In the genomic region with DNA sequence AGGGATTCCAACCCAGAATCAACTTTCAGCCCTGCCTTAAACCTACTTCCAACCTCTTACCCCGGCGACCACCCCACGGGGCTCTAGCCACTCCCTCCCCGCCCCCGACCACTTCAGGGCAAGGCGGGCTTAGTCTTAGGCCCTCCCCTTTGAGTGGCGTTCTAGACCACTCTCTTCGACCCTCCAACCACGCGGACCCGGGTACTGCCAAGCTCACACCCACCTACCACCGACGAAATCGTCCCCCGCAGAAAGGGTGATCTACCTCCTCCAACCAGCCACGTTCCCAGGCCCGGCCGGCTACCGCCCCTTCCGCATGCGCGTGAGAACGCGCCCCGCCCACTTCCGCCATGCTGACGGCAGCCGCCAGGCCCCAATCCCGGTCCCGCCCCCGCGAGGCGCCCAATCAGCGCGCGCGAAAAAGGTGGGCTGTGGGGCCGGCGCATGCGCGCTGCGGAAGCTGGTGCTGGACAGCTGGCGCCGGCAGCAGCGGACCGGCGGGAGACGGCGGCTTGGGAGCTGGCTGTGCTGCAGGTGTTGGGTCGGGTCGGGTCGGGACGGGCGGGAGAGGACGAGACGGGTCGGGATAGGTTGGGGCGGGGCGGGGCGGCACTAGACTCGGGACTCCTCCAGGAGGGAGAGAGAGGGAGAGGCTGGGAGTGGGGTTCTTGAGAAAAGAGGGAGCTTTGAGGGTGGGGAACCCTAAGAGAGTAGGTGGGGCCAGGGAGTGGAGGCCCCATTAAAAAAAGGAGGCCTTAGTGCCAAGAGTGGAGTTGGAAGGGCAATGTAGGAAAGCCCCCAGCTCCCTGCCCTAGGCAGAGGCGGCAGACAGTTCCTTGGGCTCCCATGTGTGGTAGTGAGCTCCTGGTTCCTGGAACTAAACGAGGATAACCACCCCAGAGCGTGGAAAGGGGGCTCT, we compare ENCODE assay signal across 1 cellular context.
TF ChIP-seq lines count a peak whose summit lies in the region.

A gene with protein sequence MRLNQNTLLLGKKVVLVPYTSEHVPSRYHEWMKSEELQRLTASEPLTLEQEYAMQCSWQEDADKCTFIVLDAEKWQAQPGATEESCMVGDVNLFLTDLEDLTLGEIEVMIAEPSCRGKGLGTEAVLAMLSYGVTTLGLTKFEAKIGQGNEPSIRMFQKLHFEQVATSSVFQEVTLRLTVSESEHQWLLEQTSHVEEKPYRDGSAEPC (minus strand): TSS at position 302 of the 919 bp plus-strand sequence. CDS start 647 bp downstream, outside the sequence.

TF ChIP-seq in K562, 482 proteins besides CTCF, POLR2A, EP300 and RAD21 (continued from another document and continues in another):
- TF ChIP-seq, protein P1, sequence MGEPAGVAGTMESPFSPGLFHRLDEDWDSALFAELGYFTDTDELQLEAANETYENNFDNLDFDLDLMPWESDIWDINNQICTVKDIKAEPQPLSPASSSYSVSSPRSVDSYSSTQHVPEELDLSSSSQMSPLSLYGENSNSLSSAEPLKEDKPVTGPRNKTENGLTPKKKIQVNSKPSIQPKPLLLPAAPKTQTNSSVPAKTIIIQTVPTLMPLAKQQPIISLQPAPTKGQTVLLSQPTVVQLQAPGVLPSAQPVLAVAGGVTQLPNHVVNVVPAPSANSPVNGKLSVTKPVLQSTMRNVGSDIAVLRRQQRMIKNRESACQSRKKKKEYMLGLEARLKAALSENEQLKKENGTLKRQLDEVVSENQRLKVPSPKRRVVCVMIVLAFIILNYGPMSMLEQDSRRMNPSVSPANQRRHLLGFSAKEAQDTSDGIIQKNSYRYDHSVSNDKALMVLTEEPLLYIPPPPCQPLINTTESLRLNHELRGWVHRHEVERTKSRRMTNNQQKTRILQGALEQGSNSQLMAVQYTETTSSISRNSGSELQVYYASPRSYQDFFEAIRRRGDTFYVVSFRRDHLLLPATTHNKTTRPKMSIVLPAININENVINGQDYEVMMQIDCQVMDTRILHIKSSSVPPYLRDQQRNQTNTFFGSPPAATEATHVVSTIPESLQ (CRISPR knock-in tag; IDR thresholded peaks at IDR 0.05): no peak
- TF ChIP-seq FOSL1 (tag; conservative IDR thresholded peaks at IDR 0.05) (no peak), NFATC3 (IDR thresholded peaks at IDR 0.05) (no peak), KLF16 (IDR thresholded peaks at IDR 0.05) (peak; percentile 72), GABPB1 (CRISPR knock-in tag; IDR thresholded peaks at IDR 0.05) (peak; percentile 91), GTF2E2 (tag; IDR thresholded peaks at IDR 0.05) (no peak), ELF4 (CRISPR knock-in tag; IDR thresholded peaks at IDR 0.05) (peak; percentile 45; the same call in 1 of the 2 replicates), NBN (IDR thresholded peaks at IDR 0.05; ENCODE audit: low read depth) (no peak), STAT5A (IDR thresholded peaks at IDR 0.05; ENCODE audit: borderline replicate concordance, low read length) (no peak), CHCHD3 (CRISPR knock-in tag; IDR thresholded peaks at IDR 0.05) (no peak), HEY1 (CRISPR knock-in tag; IDR thresholded peaks at IDR 0.05; ENCODE audit: borderline replicate concordance) (no peak), CTBP1 (IDR thresholded peaks at IDR 0.05; ENCODE audit: borderline replicate concordance) (0 out of 2 replicates have a peak, but pooled peaks have one; percentile 10), ASH1L (IDR thresholded peaks at IDR 0.05; ENCODE audit: borderline replicate concordance, low read depth, partially characterized antibody) (no peak), NEUROD1 (IDR thresholded peaks at IDR 0.05; ENCODE audit: borderline replicate concordance, low read depth, low read length, partially characterized antibody) (peak; percentile 80), ZFP36 (IDR thresholded peaks at IDR 0.05; ENCODE audit: low read depth, low read length, partially characterized antibody) (no peak), HNRNPK (IDR thresholded peaks at IDR 0.05; ENCODE audit: low read depth, low read length, poor library complexity, severe bottlenecking) (peak; percentile 62), MTF1 (CRISPR knock-in tag; IDR thresholded peaks at IDR 0.05; ENCODE audit: borderline replicate concordance) (no peak), SMAD4 (CRISPR knock-in tag; conservative IDR thresholded peaks at IDR 0.05) (no peak), PHF8 (IDR thresholded peaks at IDR 0.05; ENCODE audit: borderline replicate concordance, low read length) (peak; percentile 94; the same call in 1 of the 2 replicates), CBX2 (IDR thresholded peaks at IDR 0.05; ENCODE audit: insufficient read depth, low read length, poor library complexity, severe bottlenecking) (no peak), HCFC1 (IDR thresholded peaks at IDR 0.05; ENCODE audit: low read depth, low read length) (peak; percentile 72), HDGF (IDR thresholded peaks at IDR 0.05) (no peak), KAT8 (IDR thresholded peaks at IDR 0.05; ENCODE audit: low read depth) (no peak), SOX6 (IDR thresholded peaks at IDR 0.05) (no peak)
- TF ChIP-seq, protein P2, sequence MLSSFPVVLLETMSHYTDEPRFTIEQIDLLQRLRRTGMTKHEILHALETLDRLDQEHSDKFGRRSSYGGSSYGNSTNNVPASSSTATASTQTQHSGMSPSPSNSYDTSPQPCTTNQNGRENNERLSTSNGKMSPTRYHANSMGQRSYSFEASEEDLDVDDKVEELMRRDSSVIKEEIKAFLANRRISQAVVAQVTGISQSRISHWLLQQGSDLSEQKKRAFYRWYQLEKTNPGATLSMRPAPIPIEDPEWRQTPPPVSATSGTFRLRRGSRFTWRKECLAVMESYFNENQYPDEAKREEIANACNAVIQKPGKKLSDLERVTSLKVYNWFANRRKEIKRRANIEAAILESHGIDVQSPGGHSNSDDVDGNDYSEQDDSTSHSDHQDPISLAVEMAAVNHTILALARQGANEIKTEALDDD (IDR thresholded peaks at IDR 0.05): no peak
- TF ChIP-seq, protein P3, sequence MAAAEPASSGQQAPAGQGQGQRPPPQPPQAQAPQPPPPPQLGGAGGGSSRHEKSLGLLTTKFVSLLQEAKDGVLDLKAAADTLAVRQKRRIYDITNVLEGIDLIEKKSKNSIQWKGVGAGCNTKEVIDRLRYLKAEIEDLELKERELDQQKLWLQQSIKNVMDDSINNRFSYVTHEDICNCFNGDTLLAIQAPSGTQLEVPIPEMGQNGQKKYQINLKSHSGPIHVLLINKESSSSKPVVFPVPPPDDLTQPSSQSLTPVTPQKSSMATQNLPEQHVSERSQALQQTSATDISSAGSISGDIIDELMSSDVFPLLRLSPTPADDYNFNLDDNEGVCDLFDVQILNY (CRISPR knock-in tag; IDR thresholded peaks at IDR 0.05): no peak
- TF ChIP-seq, protein P4, sequence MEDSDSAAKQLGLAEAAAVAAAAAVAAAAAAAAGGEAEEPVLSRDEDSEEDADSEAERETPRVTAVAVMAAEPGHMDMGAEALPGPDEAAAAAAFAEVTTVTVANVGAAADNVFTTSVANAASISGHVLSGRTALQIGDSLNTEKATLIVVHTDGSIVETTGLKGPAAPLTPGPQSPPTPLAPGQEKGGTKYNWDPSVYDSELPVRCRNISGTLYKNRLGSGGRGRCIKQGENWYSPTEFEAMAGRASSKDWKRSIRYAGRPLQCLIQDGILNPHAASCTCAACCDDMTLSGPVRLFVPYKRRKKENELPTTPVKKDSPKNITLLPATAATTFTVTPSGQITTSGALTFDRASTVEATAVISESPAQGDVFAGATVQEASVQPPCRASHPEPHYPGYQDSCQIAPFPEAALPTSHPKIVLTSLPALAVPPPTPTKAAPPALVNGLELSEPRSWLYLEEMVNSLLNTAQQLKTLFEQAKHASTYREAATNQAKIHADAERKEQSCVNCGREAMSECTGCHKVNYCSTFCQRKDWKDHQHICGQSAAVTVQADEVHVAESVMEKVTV (CRISPR knock-in tag; IDR thresholded peaks at IDR 0.05): no peak
- TF ChIP-seq, protein P5, sequence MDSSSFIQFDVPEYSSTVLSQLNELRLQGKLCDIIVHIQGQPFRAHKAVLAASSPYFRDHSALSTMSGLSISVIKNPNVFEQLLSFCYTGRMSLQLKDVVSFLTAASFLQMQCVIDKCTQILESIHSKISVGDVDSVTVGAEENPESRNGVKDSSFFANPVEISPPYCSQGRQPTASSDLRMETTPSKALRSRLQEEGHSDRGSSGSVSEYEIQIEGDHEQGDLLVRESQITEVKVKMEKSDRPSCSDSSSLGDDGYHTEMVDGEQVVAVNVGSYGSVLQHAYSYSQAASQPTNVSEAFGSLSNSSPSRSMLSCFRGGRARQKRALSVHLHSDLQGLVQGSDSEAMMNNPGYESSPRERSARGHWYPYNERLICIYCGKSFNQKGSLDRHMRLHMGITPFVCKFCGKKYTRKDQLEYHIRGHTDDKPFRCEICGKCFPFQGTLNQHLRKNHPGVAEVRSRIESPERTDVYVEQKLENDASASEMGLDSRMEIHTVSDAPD (CRISPR knock-in tag; IDR thresholded peaks at IDR 0.05): no peak
- TF ChIP-seq, protein P6, sequence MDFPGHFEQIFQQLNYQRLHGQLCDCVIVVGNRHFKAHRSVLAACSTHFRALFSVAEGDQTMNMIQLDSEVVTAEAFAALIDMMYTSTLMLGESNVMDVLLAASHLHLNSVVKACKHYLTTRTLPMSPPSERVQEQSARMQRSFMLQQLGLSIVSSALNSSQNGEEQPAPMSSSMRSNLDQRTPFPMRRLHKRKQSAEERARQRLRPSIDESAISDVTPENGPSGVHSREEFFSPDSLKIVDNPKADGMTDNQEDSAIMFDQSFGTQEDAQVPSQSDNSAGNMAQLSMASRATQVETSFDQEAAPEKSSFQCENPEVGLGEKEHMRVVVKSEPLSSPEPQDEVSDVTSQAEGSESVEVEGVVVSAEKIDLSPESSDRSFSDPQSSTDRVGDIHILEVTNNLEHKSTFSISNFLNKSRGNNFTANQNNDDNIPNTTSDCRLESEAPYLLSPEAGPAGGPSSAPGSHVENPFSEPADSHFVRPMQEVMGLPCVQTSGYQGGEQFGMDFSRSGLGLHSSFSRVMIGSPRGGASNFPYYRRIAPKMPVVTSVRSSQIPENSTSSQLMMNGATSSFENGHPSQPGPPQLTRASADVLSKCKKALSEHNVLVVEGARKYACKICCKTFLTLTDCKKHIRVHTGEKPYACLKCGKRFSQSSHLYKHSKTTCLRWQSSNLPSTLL (IDR thresholded peaks at IDR 0.05): 0 out of 2 replicates have a peak, but pooled peaks have one; percentile 25
- TF ChIP-seq, protein P7, sequence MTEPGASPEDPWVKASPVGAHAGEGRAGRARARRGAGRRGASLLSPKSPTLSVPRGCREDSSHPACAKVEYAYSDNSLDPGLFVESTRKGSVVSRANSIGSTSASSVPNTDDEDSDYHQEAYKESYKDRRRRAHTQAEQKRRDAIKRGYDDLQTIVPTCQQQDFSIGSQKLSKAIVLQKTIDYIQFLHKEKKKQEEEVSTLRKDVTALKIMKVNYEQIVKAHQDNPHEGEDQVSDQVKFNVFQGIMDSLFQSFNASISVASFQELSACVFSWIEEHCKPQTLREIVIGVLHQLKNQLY (CRISPR knock-in tag; conservative IDR thresholded peaks at IDR 0.05): no peak
- TF ChIP-seq, protein P8, sequence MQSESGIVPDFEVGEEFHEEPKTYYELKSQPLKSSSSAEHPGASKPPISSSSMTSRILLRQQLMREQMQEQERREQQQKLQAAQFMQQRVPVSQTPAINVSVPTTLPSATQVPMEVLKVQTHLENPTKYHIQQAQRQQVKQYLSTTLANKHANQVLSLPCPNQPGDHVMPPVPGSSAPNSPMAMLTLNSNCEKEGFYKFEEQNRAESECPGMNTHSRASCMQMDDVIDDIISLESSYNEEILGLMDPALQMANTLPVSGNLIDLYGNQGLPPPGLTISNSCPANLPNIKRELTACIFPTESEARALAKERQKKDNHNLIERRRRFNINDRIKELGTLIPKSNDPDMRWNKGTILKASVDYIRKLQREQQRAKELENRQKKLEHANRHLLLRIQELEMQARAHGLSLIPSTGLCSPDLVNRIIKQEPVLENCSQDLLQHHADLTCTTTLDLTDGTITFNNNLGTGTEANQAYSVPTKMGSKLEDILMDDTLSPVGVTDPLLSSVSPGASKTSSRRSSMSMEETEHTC (IDR thresholded peaks at IDR 0.05): no peak
- TF ChIP-seq, protein P9, sequence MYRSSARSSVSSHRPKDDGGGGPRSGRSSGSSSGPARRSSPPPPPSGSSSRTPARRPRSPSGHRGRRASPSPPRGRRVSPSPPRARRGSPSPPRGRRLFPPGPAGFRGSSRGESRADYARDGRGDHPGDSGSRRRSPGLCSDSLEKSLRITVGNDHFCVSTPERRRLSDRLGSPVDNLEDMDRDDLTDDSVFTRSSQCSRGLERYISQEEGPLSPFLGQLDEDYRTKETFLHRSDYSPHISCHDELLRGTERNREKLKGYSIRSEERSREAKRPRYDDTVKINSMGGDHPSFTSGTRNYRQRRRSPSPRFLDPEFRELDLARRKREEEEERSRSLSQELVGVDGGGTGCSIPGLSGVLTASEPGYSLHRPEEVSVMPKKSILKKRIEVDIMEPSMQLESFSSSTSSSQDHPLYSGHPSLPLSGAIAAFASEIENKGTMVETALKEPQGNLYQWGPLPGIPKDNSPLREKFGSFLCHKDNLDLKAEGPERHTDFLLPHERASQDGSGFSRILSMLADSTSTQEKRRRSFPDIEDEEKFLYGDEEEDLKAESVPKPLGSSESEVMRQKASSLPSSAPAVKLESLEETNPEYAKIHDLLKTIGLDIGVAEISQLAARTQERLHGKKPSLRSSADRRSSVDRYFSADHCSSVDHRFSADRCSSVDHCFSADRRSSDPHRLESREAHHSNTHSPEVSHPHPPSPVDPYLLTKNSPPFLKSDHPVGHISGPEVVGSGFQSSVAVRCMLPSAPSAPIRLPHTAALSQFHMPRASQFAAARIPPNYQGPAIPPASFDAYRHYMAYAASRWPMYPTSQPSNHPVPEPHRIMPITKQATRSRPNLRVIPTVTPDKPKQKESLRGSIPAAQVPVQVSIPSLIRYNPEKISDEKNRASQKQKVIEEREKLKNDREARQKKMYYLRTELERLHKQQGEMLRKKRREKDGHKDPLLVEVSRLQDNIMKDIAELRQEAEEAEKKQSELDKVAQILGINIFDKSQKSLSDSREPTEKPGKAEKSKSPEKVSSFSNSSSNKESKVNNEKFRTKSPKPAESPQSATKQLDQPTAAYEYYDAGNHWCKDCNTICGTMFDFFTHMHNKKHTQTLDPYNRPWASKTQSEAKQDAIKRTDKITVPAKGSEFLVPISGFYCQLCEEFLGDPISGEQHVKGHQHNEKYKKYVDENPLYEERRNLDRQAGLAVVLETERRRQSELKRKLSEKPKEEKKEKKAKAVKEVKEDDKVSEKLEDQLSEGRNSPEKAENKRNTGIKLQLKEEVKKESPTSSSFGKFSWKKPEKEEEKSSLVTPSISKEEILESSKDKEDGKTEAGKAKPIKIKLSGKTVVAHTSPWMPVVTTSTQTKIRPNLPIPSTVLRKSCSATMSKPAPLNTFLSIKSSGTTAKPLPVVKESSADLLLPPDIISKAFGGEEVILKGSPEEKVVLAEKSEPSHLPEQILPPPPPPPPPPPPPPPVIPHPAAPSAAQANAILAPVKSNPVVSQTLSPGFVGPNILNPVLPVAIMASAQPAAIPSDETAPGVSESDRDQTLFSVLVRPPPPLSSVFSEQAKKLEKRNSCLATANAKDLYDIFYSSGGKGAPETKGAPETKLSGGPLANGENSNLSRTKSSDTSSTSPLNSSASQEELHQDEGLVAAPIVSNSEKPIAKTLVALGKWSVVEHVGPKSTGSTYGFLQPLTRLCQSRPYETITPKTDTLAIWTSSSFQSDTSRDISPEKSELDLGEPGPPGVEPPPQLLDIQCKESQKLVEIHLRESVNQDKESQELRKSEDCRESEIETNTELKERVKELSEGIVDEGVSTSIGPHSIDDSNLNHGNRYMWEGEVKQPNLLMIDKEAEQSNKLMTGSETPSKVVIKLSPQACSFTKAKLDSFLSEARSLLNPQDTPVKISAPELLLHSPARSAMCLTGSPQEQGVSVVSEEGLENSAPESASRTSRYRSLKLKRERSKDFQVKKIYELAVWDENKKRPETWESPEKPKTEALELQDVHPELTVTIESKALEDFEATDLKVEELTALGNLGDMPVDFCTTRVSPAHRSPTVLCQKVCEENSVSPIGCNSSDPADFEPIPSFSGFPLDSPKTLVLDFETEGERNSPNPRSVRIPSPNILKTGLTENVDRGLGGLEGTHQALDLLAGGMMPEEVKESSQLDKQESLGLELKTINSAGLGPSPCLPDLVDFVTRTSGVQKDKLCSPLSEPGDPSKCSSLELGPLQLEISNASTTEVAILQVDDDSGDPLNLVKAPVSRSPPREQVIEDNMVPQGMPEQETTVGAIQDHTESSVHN (IDR thresholded peaks at IDR 0.05; ENCODE audit: borderline replicate concordance in 1 of 2, low read depth in 1 of 2): no peak
